19 cellular contexts compared by ENCODE assay signal in the genomic region with DNA sequence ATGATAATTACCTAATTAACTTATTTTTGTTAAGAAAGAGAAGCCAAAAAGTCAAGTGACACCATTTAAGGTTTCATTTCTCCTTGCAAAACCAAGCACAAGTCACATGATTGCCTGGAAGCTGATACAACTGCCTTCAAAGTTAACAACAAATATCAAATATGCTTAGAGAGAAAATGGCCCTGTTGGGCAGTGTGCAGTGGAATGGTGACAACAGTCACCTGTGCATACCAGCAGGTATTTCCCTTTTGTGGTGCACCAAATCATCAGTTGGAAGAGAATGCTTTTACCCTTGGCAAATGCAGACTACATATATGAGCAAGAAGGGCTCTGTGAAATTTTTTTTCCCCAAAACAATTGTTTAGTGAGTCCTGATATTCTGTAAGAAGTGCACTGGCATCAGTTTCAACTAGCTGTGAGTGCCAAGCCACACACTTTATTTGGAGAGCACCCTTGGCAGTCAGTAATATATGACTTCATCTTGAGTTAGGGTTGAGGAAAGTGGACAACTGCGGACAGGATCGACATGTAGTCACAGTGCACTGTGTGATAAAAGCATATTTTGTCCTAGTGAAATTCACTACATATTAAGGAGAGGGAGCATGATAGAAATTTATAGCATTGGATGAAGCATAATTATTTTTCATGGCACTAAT.
DNase-seq lines count a peak whose midpoint lies in the region; ATAC-seq, FAIRE-seq and TF ChIP-seq lines count a peak whose summit lies in the region.
"Had no signal": no experiment of that assay in that cellular context is flagged by ENCODE, and none has a peak within 500 bp of the region (broad histone marks: within the 10 kb centered on the region; RNA-seq: fewer than 3 reads in every experiment).

No MANE protein-coding gene starts in this region.

- peaks cover 5% of the 10 kb centered on the region for H3K4me1 ChIP-seq in astrocyte (ENCODE audit: insufficient read depth, low read length)
- peaks cover 9% of the 10 kb centered on the region for H3K4me1 ChIP-seq in OCI-LY7 (ENCODE audit: insufficient read depth, low read length, poor library complexity, severe bottlenecking)
- no peaks in the 10 kb centered on the region for H3K4me1 ChIP-seq in mucosa of descending colon (ENCODE audit: low read depth)
- H3K4me1 ChIP-seq: right lobe of liver had no signal

- peaks cover 10% of the 10 kb centered on the region for H3K4me1 Mint-ChIP-seq in astrocyte (ENCODE audit: low read depth, unreplicated experiment)
- peaks cover 2% of the 10 kb centered on the region for H3K4me1 Mint-ChIP-seq in activated CD4-positive, alpha-beta memory T cell treated with anti-CD3 and anti-CD28 coated beads, Interleukin-2, amount 10 ng/mL, durations not matched to agents 7 days and 5 days

- CTCF ChIA-PET in activated CD4-positive, alpha-beta memory T cell treated with anti-CD3 and anti-CD28 coated beads, Interleukin-2, amount 10 ng/mL, durations not matched to agents 7 days and 5 days (lab: Charles Lee): interaction anchor here (1.4 kb wide), 1 partner anchor 9 kb away, joined by 3 read pairs; no protein-coding TSS in a partner anchor
- CTCF ChIA-PET in OCI-LY7 (lab: Charles Lee; ENCODE audit: unreplicated experiment): no interaction called here

- peak; percentile 20 for FAIRE-seq in astrocyte (lab: Jason Lieb, UNC)
- FAIRE-seq: GM18507 had no signal

- no peak overlapping the region for H3K4me2 ChIP-seq in astrocyte (ENCODE audit: low read length)
- no peak overlapping the region for H3K4me2 ChIP-seq in OCI-LY7 (ENCODE audit: low read length)

- H3K9me3 Mint-ChIP-seq in astrocyte (ENCODE audit: unreplicated experiment): no peaks in the 10 kb centered on the region
- peaks cover 2% of the 10 kb centered on the region for H3K9me3 Mint-ChIP-seq in activated CD4-positive, alpha-beta memory T cell treated with anti-CD3 and anti-CD28 coated beads, Interleukin-2, amount 10 ng/mL, durations not matched to agents 7 days and 5 days
- H3K9me3 Mint-ChIP-seq: activated naive CD4-positive, alpha-beta T cell treated with anti-CD3 and anti-CD28 coated beads for 36 hours; type B pancreatic cell had no signal

- ATAC-seq in mucosa of descending colon: no peak
- ATAC-seq: right lobe of liver had no signal

- H3K79me2 ChIP-seq in astrocyte (ENCODE audit: insufficient read depth, low read length) (no peaks in the 10 kb centered on the region), OCI-LY7 (ENCODE audit: insufficient read depth, low read depth, low read length) (no peaks in the 10 kb centered on the region)

- no peaks in the 10 kb centered on the region for H3K27me3 ChIP-seq in astrocyte (ENCODE audit: insufficient read depth, low read length)
- H3K27me3 ChIP-seq: gastrocnemius medialis, right lobe of liver had no signal

- BruUV-seq in OCI-LY7 (replicated peaks; lab: Mats Ljungman, UMichigan): no TSS peak

- H3K36me3 Mint-ChIP-seq in astrocyte (ENCODE audit: low read depth, unreplicated experiment): peaks cover 1% of the 10 kb centered on the region
- no peaks in the 10 kb centered on the region for H3K36me3 Mint-ChIP-seq in activated CD4-positive, alpha-beta memory T cell treated with anti-CD3 and anti-CD28 coated beads, Interleukin-2, amount 10 ng/mL, durations not matched to agents 7 days and 5 days (ENCODE audit: low read depth)
- H3K36me3 Mint-ChIP-seq: type B pancreatic cell had no signal

- H3K36me3 ChIP-seq in astrocyte (ENCODE audit: insufficient read depth, low read length) (no peaks in the 10 kb centered on the region), OCI-LY7 (ENCODE audit: insufficient read depth, low read length) (no peaks in the 10 kb centered on the region), mucosa of descending colon (ENCODE audit: low read depth) (no peaks in the 10 kb centered on the region)
- H3K36me3 ChIP-seq: gastrocnemius medialis, right lobe of liver had no signal

- no peaks in the 10 kb centered on the region for H3K27me3 Mint-ChIP-seq in astrocyte (ENCODE audit: low read depth, unreplicated experiment)
- H3K27me3 Mint-ChIP-seq in activated CD4-positive, alpha-beta memory T cell treated with anti-CD3 and anti-CD28 coated beads, Interleukin-2, amount 10 ng/mL, durations not matched to agents 7 days and 5 days: no peaks in the 10 kb centered on the region
- H3K27me3 Mint-ChIP-seq: type B pancreatic cell had no signal

- H3K9me2 ChIP-seq in OCI-LY7 (ENCODE audit: insufficient read depth, low read length): no peaks in the 10 kb centered on the region

- no peak overlapping the region for H3K4me3 ChIP-seq in astrocyte (ENCODE audit: insufficient read depth, low read depth, low read length)
- no peak overlapping the region for H3K4me3 ChIP-seq in OCI-LY7 (ENCODE audit: low read depth, low read length, poor library complexity, severe bottlenecking)
- H3K4me3 ChIP-seq in mucosa of descending colon: no peak overlapping the region
- H3K4me3 ChIP-seq: gastrocnemius medialis, right lobe of liver had no signal

- no peak overlapping the region for H3K4me3 Mint-ChIP-seq in astrocyte (ENCODE audit: unreplicated experiment)
- no peak overlapping the region for H3K4me3 Mint-ChIP-seq in activated CD4-positive, alpha-beta memory T cell treated with anti-CD3 and anti-CD28 coated beads, Interleukin-2, amount 10 ng/mL, durations not matched to agents 7 days and 5 days
- H3K4me3 Mint-ChIP-seq: activated naive CD4-positive, alpha-beta T cell treated with anti-CD3 and anti-CD28 coated beads for 36 hours; type B pancreatic cell had no signal

- intact Hi-C loops in OCI-LY7 (cut with micrococcal nuclease; ENCODE audit: unreplicated experiment): no loop called here
- intact Hi-C loops in mucosa of descending colon (cut with DNase I, micrococcal nuclease): no loop called here

- H2AFZ ChIP-seq in astrocyte (ENCODE audit: low read depth, low read length) (no peak overlapping the region), OCI-LY7 (ENCODE audit: low read length) (no peak overlapping the region)

- H3K27ac ChIP-seq in astrocyte (ENCODE audit: low read depth, low read length): no peak overlapping the region
- no peak overlapping the region for H3K27ac ChIP-seq in OCI-LY7 (ENCODE audit: low read depth, low read length, poor library complexity, severe bottlenecking)
- H3K27ac ChIP-seq: gastrocnemius medialis, right lobe of liver had no signal

- DNase-seq in Daoy (ENCODE audit: low read depth): peak; percentile 13
- DNase-seq in NCI-H2029 (lab: John Stamatoyannopoulos, UW): peak; percentile 56
- DNase-seq in astrocyte (ENCODE audit: low read depth): peak; percentile 69
- peak; percentile 84 for DNase-seq in myocyte (ENCODE audit: low read depth)
- DNase-seq in activated CD4-positive, alpha-beta memory T cell treated with anti-CD3 and anti-CD28 coated beads, Interleukin-2, amount 10 ng/mL, durations not matched to agents 7 days and 5 days: no peak
- DNase-seq in SKM-1 treated with dmso at 0.1 percent for 144 hours (lab: John Stamatoyannopoulos, UW; ENCODE audit: unreplicated experiment): no peak
- no peak for DNase-seq in OCI-LY7 (ENCODE audit: low spot score)
- DNase-seq in mucosa of descending colon: no peak
- DNase-seq: activated CD4-positive, alpha-beta T cell treated with anti-CD3 and anti-CD28 coated beads for 1 hour; activated naive CD4-positive, alpha-beta T cell treated with anti-CD3 and anti-CD28 coated beads for 36 hours; AML-193; gastrocnemius medialis; mesenchymal stem cell; NCI-H1417 treated with DMSO at 0.1 percent for 48 hours; NCI-H524 treated with DMSO at 0.1 percent for 48 hours; right lobe of liver; T-helper 2 cell had no signal

- TF ChIP-seq CTCF in astrocyte (IDR thresholded peaks at IDR 0.05; ENCODE audit: insufficient read depth, low read depth, low read length): no peak
- no peak for TF ChIP-seq CTCF in OCI-LY7 (conservative IDR thresholded peaks at IDR 0.05; ENCODE audit: low read length)
- no peak for TF ChIP-seq CTCF in mucosa of descending colon (IDR thresholded peaks at IDR 0.05)

- H3K27ac Mint-ChIP-seq in astrocyte (ENCODE audit: unreplicated experiment): no peak overlapping the region
- H3K27ac Mint-ChIP-seq in activated CD4-positive, alpha-beta memory T cell treated with anti-CD3 and anti-CD28 coated beads, Interleukin-2, amount 10 ng/mL, durations not matched to agents 7 days and 5 days: no peak overlapping the region
- H3K27ac Mint-ChIP-seq: activated naive CD4-positive, alpha-beta T cell treated with anti-CD3 and anti-CD28 coated beads for 36 hours; type B pancreatic cell had no signal

- POLR2A ChIA-PET in activated CD4-positive, alpha-beta memory T cell treated with anti-CD3 and anti-CD28 coated beads, Interleukin-2, amount 10 ng/mL, durations not matched to agents 7 days and 5 days (lab: Charles Lee): no interaction called here
- POLR2A ChIA-PET in OCI-LY7 (lab: Charles Lee): interaction anchor here (0.6 kb wide), 1 partner anchor 61 kb away, joined by 3 read pairs; no protein-coding TSS in a partner anchor

- H3K9me3 ChIP-seq in astrocyte (ENCODE audit: insufficient read depth, low read depth, low read length) (no peaks in the 10 kb centered on the region), OCI-LY7 (ENCODE audit: low read length) (no peaks in the 10 kb centered on the region), mucosa of descending colon (no peaks in the 10 kb centered on the region)
- H3K9me3 ChIP-seq: gastrocnemius medialis, right lobe of liver had no signal

- no peaks in the 10 kb centered on the region for H4K20me1 ChIP-seq in astrocyte (ENCODE audit: insufficient read depth, low read length)
- no peaks in the 10 kb centered on the region for H4K20me1 ChIP-seq in OCI-LY7 (ENCODE audit: insufficient read depth, low read length)

- no peak overlapping the region for H3K9ac ChIP-seq in astrocyte (ENCODE audit: low read length)

Comparison
In these comparisons a context has a peak if more than half of its experiments do, and no peak if none do; other contexts are left out.
1. DNase-seq: peak in Daoy (single experiment), NCI-H2029 (single experiment), astrocyte (single experiment) and myocyte (single experiment); none in activated CD4-positive, alpha-beta memory T cell treated with anti-CD3 and anti-CD28 coated beads, Interleukin-2, amount 10 ng/mL, durations not matched to agents 7 days and 5 days (single experiment), SKM-1 treated with dmso at 0.1 percent for 144 hours (single experiment), OCI-LY7 (single experiment) and mucosa of descending colon (0 of 3).